In genomic region chr13:50376895-50377575, GRCh38 we compare ENCODE assay signal across 12 cellular contexts.
DNase-seq lines count a peak whose midpoint lies in the region; ATAC-seq and TF ChIP-seq lines count a peak whose summit lies in the region.
"Had no signal": no experiment of that assay in that cellular context is flagged by ENCODE, and none has a peak within 500 bp of the region (broad histone marks: within the 10 kb centered on the region; RNA-seq: fewer than 3 reads in every experiment).

No MANE protein-coding gene starts in this region.

- POLR2A ChIA-PET in Caco-2 (lab: Charles Lee): no interaction called here

- peaks cover 13% of the 10 kb centered on the region for H3K4me1 Mint-ChIP-seq in Caco-2 (ENCODE audit: low read depth, unreplicated experiment)
- peaks cover 5% of the 10 kb centered on the region for H3K4me1 Mint-ChIP-seq in activated T-cell treated with anti-CD3 and anti-CD28 coated beads, Interleukin-2, amount 50 U/mL, for 72 hours (ENCODE audit: low read depth)

- DNase-seq in Caco-2 (peak; percentile 39 to 44), NCI-H146 (lab: John Stamatoyannopoulos, UW) (peak; percentile 51), choroid plexus epithelial cell (ENCODE audit: low read depth) (no peak), left kidney (ENCODE audit: low read depth, low spot score) (peak; percentile 45), dedifferentiated amniotic fluid mesenchymal stem cell (ENCODE audit: extremely low spot score) (no peak), SIG-M5 (lab: John Stamatoyannopoulos, UW) (no peak)
- DNase-seq in stimulated activated CD4-positive, alpha-beta T cell treated with anti-CD3 and anti-CD28 coated beads, Interleukin-4, amount 100 ng/mL, for 1 hour: no peak
- DNase-seq in activated T-cell treated with anti-CD3 and anti-CD28 coated beads, Interleukin-2, amount 50 U/mL, for 72 hours: no peak
- DNase-seq: adrenal gland; effector CD8-positive, alpha-beta T cell; NCI-H2029; stomach had no signal

- H3K4me1 ChIP-seq in Caco-2: peaks cover 12% of the 10 kb centered on the region; the same call in 1 of the 2 replicates
- H3K4me1 ChIP-seq: adrenal gland, stomach had no signal

- no peak for ATAC-seq in activated T-cell treated with anti-CD3 and anti-CD28 coated beads, Interleukin-2, amount 50 U/mL, for 72 hours (replicated peaks in 1 of 2)

- intact Hi-C loops in Caco-2 (cut with micrococcal nuclease; ENCODE audit: unreplicated experiment): loop anchor here (1.0 to 5.0 kb wide), 2 partner anchors 155 to 425 kb away; no protein-coding TSS in a partner anchor

- H3K4me3 ChIP-seq in Caco-2 (ENCODE audit: low read depth, low read length): no peak overlapping the region
- H3K4me3 ChIP-seq in choroid plexus epithelial cell (ENCODE audit: low read depth, low read length): no peak overlapping the region
- H3K4me3 ChIP-seq: adrenal gland, stomach had no signal

- CTCF ChIA-PET in Caco-2 (lab: Charles Lee): interaction anchor here (1.0 kb wide), 1 partner anchor 10 kb away, joined by 3 read pairs; no protein-coding TSS in a partner anchor

- no peaks in the 10 kb centered on the region for H3K27me3 ChIP-seq in Caco-2 (replicated peaks; ENCODE audit: control insufficient read depth, insufficient read depth, low read length)
- H3K27me3 ChIP-seq: adrenal gland, stomach had no signal

- no peak overlapping the region for H3K4me3 Mint-ChIP-seq in Caco-2 (ENCODE audit: unreplicated experiment)
- no peak overlapping the region for H3K4me3 Mint-ChIP-seq in activated T-cell treated with anti-CD3 and anti-CD28 coated beads, Interleukin-2, amount 50 U/mL, for 72 hours

- BruUV-seq in Caco-2 (replicated peaks; lab: Mats Ljungman, UMichigan): no TSS peak

- no peaks in the 10 kb centered on the region for H3K36me3 Mint-ChIP-seq in Caco-2 (ENCODE audit: insufficient read depth, unreplicated experiment)
- H3K36me3 Mint-ChIP-seq in activated T-cell treated with anti-CD3 and anti-CD28 coated beads, Interleukin-2, amount 50 U/mL, for 72 hours (ENCODE audit: insufficient read depth in 2 of 2): peaks cover 8 to 15% of the 10 kb centered on the region in 2 donors

- peaks cover 17% of the 10 kb centered on the region for H3K9me3 ChIP-seq in Caco-2

- 0 out of 2 replicates have a peak, but pooled peaks cover 2% of the 10 kb centered on the region for H3K36me3 ChIP-seq in Caco-2 (ENCODE audit: control insufficient read depth, insufficient read depth, low read length)
- H3K36me3 ChIP-seq: adrenal gland, stomach had no signal

- H3K27ac Mint-ChIP-seq in Caco-2 (ENCODE audit: unreplicated experiment): no peak overlapping the region
- no peak overlapping the region for H3K27ac Mint-ChIP-seq in activated T-cell treated with anti-CD3 and anti-CD28 coated beads, Interleukin-2, amount 50 U/mL, for 72 hours

- no peaks in the 10 kb centered on the region for H3K27me3 Mint-ChIP-seq in Caco-2 (ENCODE audit: insufficient read depth, unreplicated experiment)
- H3K27me3 Mint-ChIP-seq in activated T-cell treated with anti-CD3 and anti-CD28 coated beads, Interleukin-2, amount 50 U/mL, for 72 hours (ENCODE audit: low read depth): peaks cover 20% of the 10 kb centered on the region

- peaks cover 20% of the 10 kb centered on the region for H3K9me3 Mint-ChIP-seq in Caco-2 (ENCODE audit: unreplicated experiment)
- H3K9me3 Mint-ChIP-seq in activated T-cell treated with anti-CD3 and anti-CD28 coated beads, Interleukin-2, amount 50 U/mL, for 72 hours: peaks cover 9 to 10% of the 10 kb centered on the region in 2 donors

- TF ChIP-seq CTCF in Caco-2 (IDR thresholded peaks at IDR 0.05; ENCODE audit: insufficient read depth in 1 of 2, low read depth in 1 of 2, low read length in 1 of 2, severe bottlenecking in 1 of 2, unreplicated experiment in 1 of 2) (peak in 1 of 2 experiments; percentile 20), choroid plexus epithelial cell (conservative IDR thresholded peaks at IDR 0.05; ENCODE audit: low read depth, low read length) (peak; percentile 16)

Comparison
In these comparisons a context has a peak if more than half of its experiments do, and no peak if none do; other contexts are left out.
1. DNase-seq: peak in Caco-2 (2 of 2), NCI-H146 (single experiment) and left kidney (single experiment); none in choroid plexus epithelial cell (single experiment), stimulated activated CD4-positive, alpha-beta T cell treated with anti-CD3 and anti-CD28 coated beads, Interleukin-4, amount 100 ng/mL, for 1 hour (single experiment), dedifferentiated amniotic fluid mesenchymal stem cell (single experiment), SIG-M5 (single experiment) and activated T-cell treated with anti-CD3 and anti-CD28 coated beads, Interleukin-2, amount 50 U/mL, for 72 hours (0 of 2).